In genomic region chr7:8172372-8173354, GRCh38 we compare ENCODE assay signal across 1 cellular context.
TF ChIP-seq lines count a peak whose summit lies in the region.

No MANE protein-coding gene starts in this region.

TF ChIP-seq in HepG2, 621 proteins besides CTCF, POLR2A, EP300 and RAD21 (continued from another document):
- TF ChIP-seq, protein P1, sequence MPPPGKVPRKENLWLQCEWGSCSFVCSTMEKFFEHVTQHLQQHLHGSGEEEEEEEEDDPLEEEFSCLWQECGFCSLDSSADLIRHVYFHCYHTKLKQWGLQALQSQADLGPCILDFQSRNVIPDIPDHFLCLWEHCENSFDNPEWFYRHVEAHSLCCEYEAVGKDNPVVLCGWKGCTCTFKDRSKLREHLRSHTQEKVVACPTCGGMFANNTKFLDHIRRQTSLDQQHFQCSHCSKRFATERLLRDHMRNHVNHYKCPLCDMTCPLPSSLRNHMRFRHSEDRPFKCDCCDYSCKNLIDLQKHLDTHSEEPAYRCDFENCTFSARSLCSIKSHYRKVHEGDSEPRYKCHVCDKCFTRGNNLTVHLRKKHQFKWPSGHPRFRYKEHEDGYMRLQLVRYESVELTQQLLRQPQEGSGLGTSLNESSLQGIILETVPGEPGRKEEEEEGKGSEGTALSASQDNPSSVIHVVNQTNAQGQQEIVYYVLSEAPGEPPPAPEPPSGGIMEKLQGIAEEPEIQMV (CRISPR knock-in tag; IDR thresholded peaks at IDR 0.05; ENCODE audit: low read depth), result no peak
- TF ChIP-seq PRDM15 (CRISPR knock-in tag; IDR thresholded peaks at IDR 0.05), result no peak
